Comparison of ENCODE assay signal across 9 cellular contexts in the genomic region with DNA sequence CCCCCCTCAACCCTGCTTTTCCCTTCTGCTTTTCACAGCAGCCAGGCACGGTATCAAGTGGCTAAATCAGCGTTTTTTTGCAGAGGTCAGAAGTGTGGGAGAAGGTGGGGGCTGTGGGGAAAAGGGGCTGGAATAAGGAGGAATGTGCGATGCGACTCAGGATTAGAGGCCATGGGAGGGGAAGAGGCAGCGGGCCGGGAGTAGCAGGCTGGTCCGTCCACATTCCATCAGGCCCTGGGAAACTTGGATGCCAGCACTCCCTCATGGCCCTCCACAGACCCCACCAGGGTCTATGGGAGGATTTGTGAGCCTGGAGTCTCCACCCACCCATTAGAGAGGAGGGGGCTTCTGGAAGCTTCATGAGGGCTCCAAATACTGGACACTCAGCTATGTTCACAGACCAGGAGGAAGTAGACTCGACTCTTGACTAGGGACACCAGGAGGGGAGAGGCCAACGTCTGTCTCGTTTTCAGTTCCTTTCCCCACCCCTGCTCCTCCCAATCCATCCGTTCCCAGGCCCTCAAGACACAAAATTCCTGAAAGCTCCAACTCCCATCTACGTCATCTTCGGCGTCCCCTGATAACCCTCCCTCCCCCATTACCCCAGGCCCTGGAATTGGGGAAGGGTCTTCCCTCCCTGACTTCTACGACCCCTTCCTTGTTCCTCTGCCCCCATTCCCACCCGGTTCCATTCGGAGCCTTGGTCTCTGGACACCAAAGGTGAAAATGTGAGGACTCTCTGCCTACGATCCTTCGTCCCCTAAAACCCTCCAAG. TPM values are rescaled to one million over a fixed set of nuclear protein-coding genes. Genes with fewer than 3 reads are reported as not detected.
DNase-seq lines count a peak whose midpoint lies in the region; ATAC-seq, FAIRE-seq and TF ChIP-seq lines count a peak whose summit lies in the region.
"Had no signal": no experiment of that assay in that cellular context is flagged by ENCODE, and none has a peak within 500 bp of the region (broad histone marks: within the 10 kb centered on the region; RNA-seq: fewer than 3 reads in every experiment).

No MANE protein-coding gene starts in this region.

- H3K9me2 ChIP-seq in SU-DHL-6 (replicated peaks; ENCODE audit: insufficient read depth, low read length): no peaks in the 10 kb centered on the region

- TF ChIP-seq CTCF in SU-DHL-6 (IDR thresholded peaks at IDR 0.05; ENCODE audit: insufficient read depth, low read length, poor library complexity, severe bottlenecking): no peak

- FAIRE-seq in GM19239 (lab: Jason Lieb, UNC): no peak

- peak overlapping the region; percentile 63 for H3K9ac ChIP-seq in SU-DHL-6 (ENCODE audit: low read length)

- H3K27ac Mint-ChIP-seq in activated CD8-positive, alpha-beta memory T cell treated with anti-CD3 and anti-CD28 coated beads, Interleukin-2, amount 10 ng/mL, durations not matched to agents 7 days and 5 days: peak overlapping the region; percentile 62

- peak overlapping the region; percentile 90 for H3K27ac ChIP-seq in SU-DHL-6 (ENCODE audit: low read depth, low read length)
- peak overlapping the region; percentile 94 for H3K27ac ChIP-seq in substantia nigra (ENCODE audit: low read depth, low read length, poor library complexity, severe bottlenecking)
- H3K27ac ChIP-seq: epithelial cell of prostate had no signal

- no peak for DNase-seq in activated CD8-positive, alpha-beta memory T cell treated with anti-CD3 and anti-CD28 coated beads, Interleukin-2, amount 10 ng/mL, durations not matched to agents 7 days and 5 days
- no peak for DNase-seq in activated CD8-positive, alpha-beta memory T cell treated with anti-CD3 and anti-CD28 coated beads for 24 hours
- DNase-seq in islet precursor cell (peak; percentile 97), substantia nigra (lab: John Stamatoyannopoulos, UW) (peak in 5 of 49 donors; percentile 4 to 31 (median 17)), GM19239 (ENCODE audit: insufficient read length, low spot score) (no peak), NCI-H1436 treated with DMSO at 0.1 percent for 48 hours (lab: John Stamatoyannopoulos, UW) (no peak)

- H2AFZ ChIP-seq in SU-DHL-6 (ENCODE audit: low read depth, low read length, severe bottlenecking): no peak overlapping the region

- 0 out of 2 replicates have a peak, but pooled peaks cover 11% of the 10 kb centered on the region for H3K36me3 ChIP-seq in SU-DHL-6 (ENCODE audit: low read length)

- H3K4me3 Mint-ChIP-seq in activated CD8-positive, alpha-beta memory T cell treated with anti-CD3 and anti-CD28 coated beads, Interleukin-2, amount 10 ng/mL, durations not matched to agents 7 days and 5 days: peak overlapping the region; percentile 81

- CTCF ChIA-PET in activated CD8-positive, alpha-beta memory T cell treated with anti-CD3 and anti-CD28 coated beads, Interleukin-2, amount 10 ng/mL, durations not matched to agents 7 days and 5 days (lab: Charles Lee): interaction anchor here (1.7 to 3.2 kb wide), 2 partner anchors 25 to 42 kb away, joined by 3 to 17 read pairs; no protein-coding TSS in a partner anchor

- H3K27me3 ChIP-seq in SU-DHL-6 (ENCODE audit: low read length): no peaks in the 10 kb centered on the region

- H3K36me3 Mint-ChIP-seq in activated CD8-positive, alpha-beta memory T cell treated with anti-CD3 and anti-CD28 coated beads, Interleukin-2, amount 10 ng/mL, durations not matched to agents 7 days and 5 days: peaks cover 10% of the 10 kb centered on the region

- no peaks in the 10 kb centered on the region for H3K9me3 ChIP-seq in SU-DHL-6 (ENCODE audit: insufficient read depth, low read length)

- H3K4me2 ChIP-seq in SU-DHL-6 (ENCODE audit: low read depth, low read length, poor library complexity, severe bottlenecking): peak overlapping the region; percentile 68

- 0 out of 2 replicates have a peak, but pooled peaks cover 3% of the 10 kb centered on the region for H4K20me1 ChIP-seq in SU-DHL-6 (ENCODE audit: low read depth, low read length)

- peak overlapping the region; percentile 31 for H3K4me3 ChIP-seq in SU-DHL-6 (ENCODE audit: insufficient read depth, low read length, poor library complexity, severe bottlenecking)

- no peaks in the 10 kb centered on the region for H3K79me2 ChIP-seq in SU-DHL-6 (ENCODE audit: insufficient read depth, low read length)

- H3K4me1 Mint-ChIP-seq in activated CD8-positive, alpha-beta memory T cell treated with anti-CD3 and anti-CD28 coated beads, Interleukin-2, amount 10 ng/mL, durations not matched to agents 7 days and 5 days: peaks cover 62% of the 10 kb centered on the region

- peaks cover 39% of the 10 kb centered on the region for H3K27me3 Mint-ChIP-seq in activated CD8-positive, alpha-beta memory T cell treated with anti-CD3 and anti-CD28 coated beads, Interleukin-2, amount 10 ng/mL, durations not matched to agents 7 days and 5 days

- ATAC-seq in activated CD8-positive, alpha-beta memory T cell treated with anti-CD3 and anti-CD28 coated beads, Interleukin-2, amount 10 ng/mL, durations not matched to agents 7 days and 5 days: no peak
- ATAC-seq in GM19395 (IDR thresholded peaks at IDR 0.05; ENCODE audit: unreplicated experiment): no peak

- H3K9me3 Mint-ChIP-seq in activated CD8-positive, alpha-beta memory T cell treated with anti-CD3 and anti-CD28 coated beads, Interleukin-2, amount 10 ng/mL, durations not matched to agents 7 days and 5 days (ENCODE audit: low read depth): no peaks in the 10 kb centered on the region

- peaks cover 51% of the 10 kb centered on the region for H3F3A ChIP-seq in SU-DHL-6 (ENCODE audit: insufficient read depth)

RNA-seq across cellular contexts. Expression of a gene that starts 3.3 kb away (rescaled TPM):
- total RNA-seq in activated CD8-positive, alpha-beta memory T cell treated with anti-CD3 and anti-CD28 coated beads, Interleukin-2, amount 10 ng/mL, durations not matched to agents 7 days and 5 days: 1 to 10 TPM; 1.3 to 2.3 TPM

RNA-seq across cellular contexts. Expression of a gene that starts 33.0 kb away (rescaled TPM):
- 1 to 10 TPM; 5.3 to 8.8 TPM for total RNA-seq in activated CD8-positive, alpha-beta memory T cell treated with anti-CD3 and anti-CD28 coated beads, Interleukin-2, amount 10 ng/mL, durations not matched to agents 7 days and 5 days

RNA-seq across cellular contexts. Expression of a gene that starts 43.8 kb away (rescaled TPM):
- total RNA-seq in activated CD8-positive, alpha-beta memory T cell treated with anti-CD3 and anti-CD28 coated beads, Interleukin-2, amount 10 ng/mL, durations not matched to agents 7 days and 5 days: 10 to 100 TPM; 62.2 to 69.8 TPM

RNA-seq across cellular contexts. Expression of a gene that starts 51.7 kb away (rescaled TPM):
- total RNA-seq in activated CD8-positive, alpha-beta memory T cell treated with anti-CD3 and anti-CD28 coated beads, Interleukin-2, amount 10 ng/mL, durations not matched to agents 7 days and 5 days: 100 to 1,000 TPM; 158 to 215 TPM
